ENCODE assay signal across 17 cellular contexts in genomic region chr16:12231666-12232065, GRCh38.
DNase-seq lines count a peak whose midpoint lies in the region; ATAC-seq and TF ChIP-seq lines count a peak whose summit lies in the region.
"Had no signal": no experiment of that assay in that cellular context is flagged by ENCODE, and none has a peak within 500 bp of the region (broad histone marks: within the 10 kb centered on the region; RNA-seq: fewer than 3 reads in every experiment).

No MANE protein-coding gene starts in this region.

- peak; percentile 50 for DNase-seq in GM04504 (ENCODE audit: low read depth)
- DNase-seq in SK-N-SH, result no peak
- peak; percentile 81 to 86 for DNase-seq in fibroblast of lung (ENCODE audit: low read depth in 2 of 2)
- DNase-seq in thoracic aorta (ENCODE audit: low spot score), result no peak
- DNase-seq in ureter (ENCODE audit: low spot score), result no peak
- no peak for DNase-seq in RPMI8226
- DNase-seq in DMS79 treated with DMSO at 0.1 percent for 48 hours (lab: John Stamatoyannopoulos, UW), result no peak
- DNase-seq: activated CD8-positive, alpha-beta T cell treated with anti-CD3 and anti-CD28 coated beads, Interleukin-2, amount 10 ng/mL, durations not matched to agents 7 days and 5 days; adrenal gland; cortex of kidney; Kasumi-1; NCI-H510A treated with DMSO at 0.1 percent for 48 hours; OCI-M1; ovary; stimulated activated CD4-positive, alpha-beta T cell treated with anti-CD3 and anti-CD28 coated beads, Interleukin-4, amount 100 ng/mL, for 24 hours had no signal

- H3K4me2 ChIP-seq in SK-N-SH, result peak overlapping the region; percentile 9
- no peak overlapping the region for H3K4me2 ChIP-seq in fibroblast of lung (ENCODE audit: extremely low read depth, insufficient read depth, low read length)

- no peaks in the 10 kb centered on the region for H3K9me2 ChIP-seq in SK-N-SH

- H3K27ac ChIP-seq in SK-N-SH (ENCODE audit: low read depth in 2 of 2, low read length in 1 of 2) (peak overlapping the region in 1 of 2 experiments; percentile 88; a peak in 2 of 4 replicates), fibroblast of lung (ENCODE audit: insufficient read depth, low read length) (peak overlapping the region; percentile 70), thoracic aorta (no peak overlapping the region)
- H3K27ac ChIP-seq: adrenal gland, ovary, tibial nerve had no signal

- H3K9ac ChIP-seq in SK-N-SH, result peak overlapping the region; percentile 42; the same call in 1 of the 2 replicates
- H3K9ac ChIP-seq in fibroblast of lung (ENCODE audit: insufficient read depth, low read length), result no peak overlapping the region

- H2AFZ ChIP-seq in SK-N-SH (ENCODE audit: low read depth), result peak overlapping the region; percentile 26; the same call in 1 of the 2 replicates
- H2AFZ ChIP-seq in fibroblast of lung (ENCODE audit: low read length), result no peak overlapping the region

- H3K9me3 ChIP-seq in SK-N-SH, result no peaks in the 10 kb centered on the region
- H3K9me3 ChIP-seq in fibroblast of lung (ENCODE audit: control insufficient read depth, insufficient read depth, low read depth, low read length), result no peaks in the 10 kb centered on the region
- no peaks in the 10 kb centered on the region for H3K9me3 ChIP-seq in thoracic aorta
- H3K9me3 ChIP-seq: adrenal gland, ovary, tibial nerve had no signal

- peak; percentile 15 for ATAC-seq in thoracic aorta (ENCODE audit: insufficient number of reproducible peaks, low FRiP score, low read depth)
- ATAC-seq: activated CD8-positive, alpha-beta T cell treated with anti-CD3 and anti-CD28 coated beads, Interleukin-2, amount 10 ng/mL, durations not matched to agents 7 days and 5 days; left lobe of liver had no signal

- no peak for TF ChIP-seq EP300 in SK-N-SH (IDR thresholded peaks at IDR 0.05; ENCODE audit: borderline replicate concordance in 1 of 2, low read depth in 1 of 2, low read length in 1 of 2)

- H3K79me2 ChIP-seq in SK-N-SH (ENCODE audit: insufficient read depth) (no peaks in the 10 kb centered on the region), fibroblast of lung (ENCODE audit: control insufficient read depth, insufficient read depth, low read length) (no peaks in the 10 kb centered on the region)

- H3K4me1 ChIP-seq in SK-N-SH (ENCODE audit: control insufficient read depth in 1 of 2, insufficient read depth in 2 of 2, low read depth in 1 of 2, low read length in 1 of 2), result peaks cover 8 to 20% of the 10 kb centered on the region in 2 experiments; a peak in 2 of 4 replicates
- H3K4me1 ChIP-seq in fibroblast of lung (ENCODE audit: control insufficient read depth, extremely low read depth, insufficient read depth, low read length), result peaks cover 18% of the 10 kb centered on the region
- H3K4me1 ChIP-seq in thoracic aorta (ENCODE audit: control insufficient read depth in 1 of 2, low read depth in 2 of 2), result peaks cover 7 to 16% of the 10 kb centered on the region in 2 donors
- H3K4me1 ChIP-seq: adrenal gland had no signal

- POLR2A ChIA-PET in SK-N-SH (lab: Yijun Ruan, JAX), result no interaction called here

- H3K27me3 ChIP-seq in SK-N-SH (ENCODE audit: insufficient read depth), result no peaks in the 10 kb centered on the region
- H3K27me3 ChIP-seq in fibroblast of lung (ENCODE audit: control insufficient read depth, insufficient read depth, low read length), result no peaks in the 10 kb centered on the region
- no peaks in the 10 kb centered on the region for H3K27me3 ChIP-seq in thoracic aorta (replicated peaks; ENCODE audit: insufficient read depth)
- H3K27me3 ChIP-seq: adrenal gland, ovary, tibial nerve had no signal

- TF ChIP-seq RAD21 in SK-N-SH (IDR thresholded peaks at IDR 0.05; ENCODE audit: low read length), result no peak

- H4K20me1 ChIP-seq in SK-N-SH (ENCODE audit: insufficient read depth) (no peaks in the 10 kb centered on the region), fibroblast of lung (ENCODE audit: control insufficient read depth, extremely low read depth, insufficient read depth, low read length) (no peaks in the 10 kb centered on the region)

- CTCF ChIA-PET in SK-N-SH (lab: Yijun Ruan, JAX), result interaction anchor here (3.4 kb wide), 1 partner anchor 137 kb away, joined by 15 read pairs; no protein-coding TSS in a partner anchor

- no peak overlapping the region for H3K4me3 ChIP-seq in SK-N-SH (ENCODE audit: low read depth in 2 of 2, low read length in 1 of 2)
- H3K4me3 ChIP-seq in fibroblast of lung (replicated peaks in 1 of 4; ENCODE audit: control extremely low read depth in 1 of 4, insufficient read depth in 1 of 4, low read depth in 3 of 4, low read length in 4 of 4), result no peak overlapping the region
- no peak overlapping the region for H3K4me3 ChIP-seq in thoracic aorta
- H3K4me3 ChIP-seq: adrenal gland, ovary, tibial nerve had no signal

- H3K36me3 ChIP-seq in SK-N-SH (replicated peaks in 1 of 2; ENCODE audit: control insufficient read depth in 1 of 2, insufficient read depth in 2 of 2, low read length in 1 of 2) (no peaks in the 10 kb centered on the region), fibroblast of lung (ENCODE audit: control insufficient read depth, insufficient read depth, low read length) (no peaks in the 10 kb centered on the region), thoracic aorta (no peaks in the 10 kb centered on the region)
- H3K36me3 ChIP-seq: adrenal gland, ovary, tibial nerve had no signal

- peaks cover 11% of the 10 kb centered on the region for H3F3A ChIP-seq in SK-N-SH (replicated peaks; ENCODE audit: insufficient read depth)

- 81% methylated on average over 2 of the region's 2 CpGs for WGBS in SK-N-SH (ENCODE audit: low lambda C conversion rate)

- TF ChIP-seq CTCF in SK-N-SH (IDR thresholded peaks at IDR 0.05), result no peak
- no peak for TF ChIP-seq CTCF in fibroblast of lung (conservative IDR thresholded peaks at IDR 0.05 in 1 of 2, IDR thresholded peaks at IDR 0.05 in 1 of 2; ENCODE audit: low read depth in 1 of 2, low read length in 2 of 2)
- TF ChIP-seq CTCF in thoracic aorta (IDR thresholded peaks at IDR 0.05), result no peak

TF ChIP-seq in SK-N-SH, 30 proteins besides CTCF, POLR2A, EP300 and RAD21:
- TF ChIP-seq TAF1 (IDR thresholded peaks at IDR 0.05; ENCODE audit: borderline replicate concordance, low read depth, low read length) (no peak), RCOR1 (IDR thresholded peaks at IDR 0.05; ENCODE audit: low read length) (no peak), TCF12 (IDR thresholded peaks at IDR 0.05) (peak; percentile 50; the same call in 1 of the 2 replicates), REST (IDR thresholded peaks at IDR 0.05; ENCODE audit: low read depth, low read length) (no peak), FOSL2 (IDR thresholded peaks at IDR 0.05; ENCODE audit: borderline replicate concordance, low read depth) (peak; percentile 83), PBX3 (IDR thresholded peaks at IDR 0.05) (0 out of 2 replicates have a peak, but pooled peaks have one; percentile 14), CHD2 (IDR thresholded peaks at IDR 0.05; ENCODE audit: low read length, partially characterized antibody) (no peak), JUND (IDR thresholded peaks at IDR 0.05) (peak; percentile 50), USF2 (IDR thresholded peaks at IDR 0.05; ENCODE audit: borderline replicate concordance, low read depth, low read length) (no peak), MAX (IDR thresholded peaks at IDR 0.05; ENCODE audit: low read depth) (no peak)

Comparison
In these comparisons a context has a peak if more than half of its experiments do, and no peak if none do; other contexts are left out.
1. DNase-seq: peak in GM04504 (single experiment) and fibroblast of lung (2 of 2); none in SK-N-SH (single experiment), thoracic aorta (single experiment), ureter (single experiment), RPMI8226 (single experiment) and DMS79 treated with DMSO at 0.1 percent for 48 hours (single experiment).